Comparison of ENCODE assay signal across 1 cellular context in the genomic region with DNA sequence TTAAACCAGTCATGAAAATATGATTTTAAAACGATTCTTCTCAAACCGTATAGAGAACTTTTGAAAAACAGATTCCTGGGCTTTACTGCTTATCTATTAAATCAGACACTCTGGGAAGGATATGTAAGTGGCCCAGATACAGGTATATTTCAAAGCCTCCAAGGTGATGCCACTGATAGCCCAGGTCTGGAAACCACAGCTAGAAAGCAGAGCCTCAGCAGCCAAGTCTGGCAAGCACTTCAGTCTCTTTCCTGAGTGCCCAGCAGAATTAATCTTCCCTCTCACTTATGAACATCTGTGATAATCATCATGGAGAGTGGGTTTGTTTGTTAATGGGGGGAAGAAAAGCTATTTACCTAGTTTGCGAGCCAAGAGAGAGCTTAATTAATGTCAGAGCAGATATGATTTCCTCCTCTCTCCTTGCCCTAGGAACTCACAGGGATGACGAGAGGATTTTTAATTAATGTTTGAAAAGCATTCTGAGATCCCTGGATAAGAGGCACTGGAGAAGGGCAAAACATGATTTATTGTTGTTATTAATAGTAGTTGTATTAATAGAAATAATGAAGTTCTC.
TF ChIP-seq lines count a peak whose summit lies in the region.

No MANE protein-coding gene starts in this region.

TF ChIP-seq in SK-N-SH treated with all-trans-retinoic acid at 6 μM for 48 hours, 23 proteins besides CTCF, POLR2A, EP300 and RAD21 (continued from another document):
- TF ChIP-seq BACH2 (CRISPR knock-in tag; IDR thresholded peaks at IDR 0.05; ENCODE audit: borderline replicate concordance): peak; percentile 51; the same call in 1 of the 2 replicates
- no peak for TF ChIP-seq ZFP30 (CRISPR knock-in tag; IDR thresholded peaks at IDR 0.05)
- TF ChIP-seq ISL1 (CRISPR knock-in tag; IDR thresholded peaks at IDR 0.05): peak; percentile 62; the same call in 1 of the 2 replicates
- 0 out of 2 replicates have a peak, but pooled peaks have one; percentile 11 for TF ChIP-seq GLIS3 (CRISPR knock-in tag; IDR thresholded peaks at IDR 0.05)
- TF ChIP-seq, protein P1, sequence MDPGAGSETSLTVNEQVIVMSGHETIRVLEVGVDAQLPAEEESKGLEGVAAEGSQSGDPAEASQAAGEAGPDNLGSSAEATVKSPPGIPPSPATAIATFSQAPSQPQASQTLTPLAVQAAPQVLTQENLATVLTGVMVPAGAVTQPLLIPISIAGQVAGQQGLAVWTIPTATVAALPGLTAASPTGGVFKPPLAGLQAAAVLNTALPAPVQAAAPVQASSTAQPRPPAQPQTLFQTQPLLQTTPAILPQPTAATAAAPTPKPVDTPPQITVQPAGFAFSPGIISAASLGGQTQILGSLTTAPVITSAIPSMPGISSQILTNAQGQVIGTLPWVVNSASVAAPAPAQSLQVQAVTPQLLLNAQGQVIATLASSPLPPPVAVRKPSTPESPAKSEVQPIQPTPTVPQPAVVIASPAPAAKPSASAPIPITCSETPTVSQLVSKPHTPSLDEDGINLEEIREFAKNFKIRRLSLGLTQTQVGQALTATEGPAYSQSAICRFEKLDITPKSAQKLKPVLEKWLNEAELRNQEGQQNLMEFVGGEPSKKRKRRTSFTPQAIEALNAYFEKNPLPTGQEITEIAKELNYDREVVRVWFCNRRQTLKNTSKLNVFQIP (CRISPR knock-in tag; IDR thresholded peaks at IDR 0.05; ENCODE audit: borderline replicate concordance, low read depth): no peak
